22 cellular contexts compared by ENCODE assay signal in genomic region chr1:3345792-3346191, GRCh38.
"Had no signal": no experiment of that assay in that cellular context is flagged by ENCODE, and none has a peak within 500 bp of the region (broad histone marks: within the 10 kb centered on the region; RNA-seq: fewer than 3 reads in every experiment).

No MANE protein-coding gene starts in this region.

- H3K4me3 ChIP-seq: adrenal gland, body of pancreas, colonic mucosa, left lung, SJCRH30, testis, upper lobe of right lung had no signal

- H3K27ac ChIP-seq: adrenal gland, colonic mucosa, epithelial cell of prostate, left lung, SJCRH30, testis, upper lobe of right lung had no signal

- H3K9me3 Mint-ChIP-seq: natural killer cell treated with Interleukin-12 subunit alpha and Interleukin-12 subunit beta and Interleukin-15 and Interleukin-18, amount 100 ng/mL, for 72 hours had no signal

- H3K9me3 ChIP-seq: body of pancreas, colonic mucosa, testis, upper lobe of right lung had no signal

- DNase-seq: activated CD4-positive, alpha-beta T cell treated with anti-CD3 and anti-CD28 coated beads for 1 hour; activated CD4-positive, alpha-beta T cell treated with anti-CD3 and anti-CD28 coated beads, Interleukin-2, amount 50 U/mL, for 1 hour; activated T-cell treated with anti-CD3 and anti-CD28 coated beads, Interleukin-2, amount 50 U/mL, for 24 hours; adrenal gland; body of pancreas; central memory CD4-positive, alpha-beta T cell; colonic mucosa; immature natural killer cell; left lung; occipital lobe; retina; SJCRH30; stimulated activated CD4-positive, alpha-beta T cell treated with anti-CD3 and anti-CD28 coated beads, Interleukin-2, amount 100 ng/mL, for 48 hours; stimulated activated CD8-positive, alpha-beta memory T cell treated with anti-CD3 and anti-CD28 coated beads, Interleukin-4, amount 100 ng/mL, for 48 hours; stimulated activated naive B cell treated with anti-CD40 and anti-IgM and Interleukin-4, amounts not matched to agents 10 μg/mL and 1 μg/mL and 100 μg/mL, for 72 hours; T-helper 1 cell; testis; upper lobe of right lung had no signal

- H3K27me3 ChIP-seq: adrenal gland, body of pancreas, colonic mucosa, testis, upper lobe of right lung had no signal

- H3K27ac Mint-ChIP-seq: activated naive CD4-positive, alpha-beta T cell treated with anti-CD3 and anti-CD28 coated beads, Interleukin-2, amount 50 U/mL, for 72 hours; activated T-cell treated with anti-CD3 and anti-CD28 coated beads, Interleukin-2, amount 50 U/mL, for 24 hours; activated T-helper 17 cell treated with anti-CD3 and anti-CD28 coated beads, Interleukin-2, amount 50 U/mL, for 72 hours; immature natural killer cell; natural killer cell treated with Interleukin-12 subunit alpha and Interleukin-12 subunit beta and Interleukin-15 and Interleukin-18, amount 100 ng/mL, for 72 hours; stimulated activated naive B cell treated with anti-CD40 and anti-IgM and Interleukin-4, amounts not matched to agents 10 μg/mL and 1 μg/mL and 100 μg/mL, for 72 hours had no signal

- H3K4me1 ChIP-seq: colonic mucosa, left lung had no signal

- H3K4me1 Mint-ChIP-seq: activated T-helper 17 cell treated with anti-CD3 and anti-CD28 coated beads, Interleukin-2, amount 50 U/mL, for 72 hours; immature natural killer cell; stimulated activated naive B cell treated with anti-CD40 and anti-IgM and Interleukin-4, amounts not matched to agents 10 μg/mL and 1 μg/mL and 100 μg/mL, for 72 hours had no signal

- H3K4me3 Mint-ChIP-seq: activated T-cell treated with anti-CD3 and anti-CD28 coated beads, Interleukin-2, amount 50 U/mL, for 24 hours; activated T-helper 17 cell treated with anti-CD3 and anti-CD28 coated beads, Interleukin-2, amount 50 U/mL, for 72 hours; immature natural killer cell; natural killer cell treated with Interleukin-12 subunit alpha and Interleukin-12 subunit beta and Interleukin-15 and Interleukin-18, amount 100 ng/mL, for 72 hours; stimulated activated naive B cell treated with anti-CD40 and anti-IgM and Interleukin-4, amounts not matched to agents 10 μg/mL and 1 μg/mL and 100 μg/mL, for 72 hours had no signal

- H3K36me3 ChIP-seq: adrenal gland, colonic mucosa, left lung, SJCRH30, upper lobe of right lung had no signal

- ATAC-seq: activated naive CD4-positive, alpha-beta T cell treated with anti-CD3 and anti-CD28 coated beads, Interleukin-2, amount 50 U/mL, for 72 hours; activated T-helper 17 cell treated with anti-CD3 and anti-CD28 coated beads, Interleukin-2, amount 50 U/mL, for 72 hours; body of pancreas; left lung; natural killer cell treated with Interleukin-12 subunit alpha and Interleukin-12 subunit beta and Interleukin-15 and Interleukin-18, amount 100 ng/mL, for 72 hours; stimulated activated naive B cell treated with anti-CD40 and anti-IgM and Interleukin-4, amounts not matched to agents 10 μg/mL and 1 μg/mL and 100 μg/mL, for 72 hours; upper lobe of right lung had no signal
